In the genomic region with DNA sequence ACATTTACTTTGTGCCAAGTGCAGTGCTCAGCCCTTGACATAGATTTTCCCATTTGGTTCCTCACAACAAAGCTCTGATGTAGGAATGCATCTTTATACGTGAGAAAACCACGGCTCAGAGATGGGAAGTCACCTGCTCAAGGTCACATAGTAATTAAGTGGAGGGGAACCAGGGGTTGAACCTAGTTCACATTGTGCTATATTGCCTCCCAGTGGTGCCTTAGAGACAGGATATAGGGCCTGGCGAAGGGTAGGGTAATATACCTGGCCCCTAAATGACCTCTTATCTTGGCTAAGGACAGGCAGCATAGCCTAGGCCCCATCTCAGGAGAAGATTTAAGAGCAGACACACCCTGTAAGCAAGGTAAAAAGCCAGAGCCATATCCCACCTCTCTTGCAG, we compare ENCODE assay signal across 8 cellular contexts.
A peak's percentile ranks its signal among the peaks of the same experiment; 100 is the strongest.
DNase-seq lines count a peak whose midpoint lies in the region; ATAC-seq and TF ChIP-seq lines count a peak whose summit lies in the region.

No MANE protein-coding gene starts in this region.

- H3K27me3 ChIP-seq in Karpas-422 (ENCODE audit: low read length) (no peaks in the 10 kb centered on the region), body of pancreas (no peaks in the 10 kb centered on the region)

- H3K27ac ChIP-seq in Karpas-422 (ENCODE audit: low read length) (peak overlapping the region; percentile 81), body of pancreas (no peak overlapping the region)

- H3K9me3 ChIP-seq in Karpas-422 (ENCODE audit: low read length) (no peaks in the 10 kb centered on the region), body of pancreas (no peaks in the 10 kb centered on the region)

- peaks cover 98% of the 10 kb centered on the region for H3K79me2 ChIP-seq in Karpas-422 (ENCODE audit: low read length)

- ATAC-seq in GM21526 (IDR thresholded peaks at IDR 0.05; ENCODE audit: low FRiP score, unreplicated experiment) = no peak
- ATAC-seq in body of pancreas = no peak

- H3K4me2 ChIP-seq in Karpas-422 (ENCODE audit: low read depth, low read length, poor library complexity, severe bottlenecking) = peak overlapping the region; percentile 58

- H3K9ac ChIP-seq in Karpas-422 (ENCODE audit: low read length) = peak overlapping the region; percentile 32; the same call in 1 of the 2 replicates

- no peaks in the 10 kb centered on the region for H3K9me3 Mint-ChIP-seq in activated naive CD8-positive, alpha-beta T cell treated with anti-CD3 and anti-CD28 coated beads for 36 hours

- H3K36me3 Mint-ChIP-seq in activated naive CD8-positive, alpha-beta T cell treated with anti-CD3 and anti-CD28 coated beads for 36 hours = peaks cover 5% of the 10 kb centered on the region

- H3K4me3 ChIP-seq in Karpas-422 (ENCODE audit: low read length) = no peak overlapping the region
- no peak overlapping the region for H3K4me3 ChIP-seq in body of pancreas

- H3K9me2 ChIP-seq in Karpas-422 (replicated peaks; ENCODE audit: insufficient read depth, low read length) = no peaks in the 10 kb centered on the region

- peak in 2 of 7 experiments; percentile 10 to 14 for TF ChIP-seq CTCF in body of pancreas (IDR thresholded peaks at IDR 0.05)

- WGBS in body of pancreas, 2 donors = 44 to 50% methylated on average over 3 of the region's 3 CpGs

- H3K4me1 ChIP-seq in Karpas-422 (ENCODE audit: low read length) = peaks cover 81% of the 10 kb centered on the region
- peaks cover 17% of the 10 kb centered on the region for H3K4me1 ChIP-seq in body of pancreas

- no peak overlapping the region for H2AFZ ChIP-seq in Karpas-422 (ENCODE audit: low read length)

- peaks cover 7% of the 10 kb centered on the region; the same call in 1 of the 2 replicates for H4K20me1 ChIP-seq in Karpas-422 (ENCODE audit: insufficient read depth, low read depth, low read length)

- intact Hi-C loops in body of pancreas (cut with DNase I) = no loop called here

- DNase-seq in SIG-M5 treated with dmso at 0.1 percent for 504 hours (lab: John Stamatoyannopoulos, UW; ENCODE audit: unreplicated experiment) (peak; percentile 11), SIG-M5 (lab: John Stamatoyannopoulos, UW) (no peak), Karpas-422 (peak; percentile 88), hippocampal formation (lab: John Stamatoyannopoulos, UW) (no peak), body of pancreas (no peak)
- DNase-seq in activated naive CD8-positive, alpha-beta T cell treated with anti-CD3 and anti-CD28 coated beads for 36 hours = no peak
- DNase-seq in stimulated activated CD4-positive, alpha-beta T cell treated with anti-CD3 and anti-CD28 coated beads, Interleukin-4, amount 100 ng/mL, for 24 hours = peak; percentile 52

- no peak for TF ChIP-seq POLR2A in body of pancreas (IDR thresholded peaks at IDR 0.05)

- no peak overlapping the region for H3K4me3 Mint-ChIP-seq in activated naive CD8-positive, alpha-beta T cell treated with anti-CD3 and anti-CD28 coated beads for 36 hours

- no peaks in the 10 kb centered on the region for H3K27me3 Mint-ChIP-seq in activated naive CD8-positive, alpha-beta T cell treated with anti-CD3 and anti-CD28 coated beads for 36 hours

- peaks cover 15% of the 10 kb centered on the region for H3K4me1 Mint-ChIP-seq in activated naive CD8-positive, alpha-beta T cell treated with anti-CD3 and anti-CD28 coated beads for 36 hours

- H3K27ac Mint-ChIP-seq in activated naive CD8-positive, alpha-beta T cell treated with anti-CD3 and anti-CD28 coated beads for 36 hours = peak overlapping the region; percentile 57

- 0 out of 2 replicates have a peak, but pooled peaks cover 6% of the 10 kb centered on the region for H3K36me3 ChIP-seq in Karpas-422 (ENCODE audit: insufficient read depth, low read length)
- no peaks in the 10 kb centered on the region for H3K36me3 ChIP-seq in body of pancreas (replicated peaks in 1 of 2; ENCODE audit: insufficient read depth in 1 of 2, low read depth in 2 of 2)

Comparison
In these comparisons a context has a peak if more than half of its experiments do, and no peak if none do; other contexts are left out.
1. DNase-seq: peak in SIG-M5 treated with dmso at 0.1 percent for 504 hours (single experiment), Karpas-422 (single experiment) and stimulated activated CD4-positive, alpha-beta T cell treated with anti-CD3 and anti-CD28 coated beads, Interleukin-4, amount 100 ng/mL, for 24 hours (single experiment); none in SIG-M5 (single experiment), activated naive CD8-positive, alpha-beta T cell treated with anti-CD3 and anti-CD28 coated beads for 36 hours (single experiment), hippocampal formation (0 of 2) and body of pancreas (0 of 4).